8 cellular contexts compared by ENCODE assay signal in the genomic region with DNA sequence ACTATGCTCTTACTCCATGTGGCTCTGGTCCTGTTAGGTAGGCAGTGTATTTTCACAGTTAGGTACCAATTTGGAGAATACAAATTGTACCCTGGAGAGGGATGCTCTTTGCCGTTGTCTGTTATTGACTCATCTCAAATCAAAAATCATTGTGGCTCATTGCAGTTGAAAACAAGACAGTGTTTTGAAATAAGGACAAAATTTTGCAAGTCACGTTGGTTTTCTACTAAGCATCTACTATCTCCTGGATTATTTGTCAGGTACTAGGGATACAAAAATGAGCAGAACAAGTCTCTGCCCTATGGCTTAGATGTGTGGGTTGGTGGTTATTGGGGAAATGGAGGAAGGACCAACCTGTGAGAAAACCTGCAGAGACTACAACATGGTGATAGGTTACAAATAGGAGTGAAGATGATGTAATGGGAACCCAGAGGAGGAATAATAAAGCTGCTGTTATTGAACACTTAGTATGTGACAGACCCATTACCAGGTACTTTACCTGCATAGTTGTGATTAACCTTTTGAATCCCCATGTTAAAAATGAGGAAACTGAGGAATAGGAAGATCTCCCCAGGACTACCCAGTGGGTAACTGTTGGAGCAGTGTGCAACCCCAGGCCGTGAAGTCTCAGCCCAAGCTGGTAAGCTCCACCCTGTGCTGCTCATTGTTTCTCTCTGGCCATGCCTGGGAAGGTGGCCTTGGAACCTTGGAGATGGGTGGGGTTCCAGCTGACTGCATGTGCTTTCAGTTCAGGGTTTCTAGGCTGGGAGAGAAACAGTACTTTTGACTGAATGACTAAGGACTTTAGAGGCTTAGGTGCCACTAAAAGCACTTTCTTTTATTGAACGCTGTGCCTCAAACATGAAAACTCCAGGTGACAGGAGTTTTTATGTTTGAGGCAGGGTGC.
DNase-seq lines count a peak whose midpoint lies in the region; ATAC-seq, FAIRE-seq and TF ChIP-seq lines count a peak whose summit lies in the region.

No MANE protein-coding gene starts in this region.

- DNase-seq in T-helper 1 cell (no peak), stomach (peak; percentile 75), HTR-8/SVneo (ENCODE audit: insufficient read length, low spot score) (no peak), NCI-H1930 (lab: John Stamatoyannopoulos, UW) (no peak), D721Med (ENCODE audit: insufficient read length, low spot score) (no peak)

- ATAC-seq in gastroesophageal sphincter: peak; percentile 55

- H3K4me1 ChIP-seq in OCI-LY1 (ENCODE audit: insufficient read depth, low read length, severe bottlenecking) (peaks cover 75% of the 10 kb centered on the region), gastroesophageal sphincter (peaks cover 4 to 76% (median 40%) of the 10 kb centered on the region in 3 donors), stomach (peaks cover 57 to 96% (median 79%) of the 10 kb centered on the region in 4 donors)

- peak overlapping the region; percentile 73 for H3K27ac Mint-ChIP-seq in T-helper 1 cell treated with Interleukin-12 subunit alpha and Interleukin-12 subunit beta and Interleukin-4 antibody, amounts not matched to agents 30 μg/mL and 1 μg/mL, for 36 hours

- TF ChIP-seq CTCF in OCI-LY1 (IDR thresholded peaks at IDR 0.05; ENCODE audit: low read length) (no peak), gastroesophageal sphincter (IDR thresholded peaks at IDR 0.05) (no peak), stomach (IDR thresholded peaks at IDR 0.05) (no peak), D721Med (IDR thresholded peaks at IDR 0.05; ENCODE audit: insufficient read depth, missing control alignments) (no peak)

- H3K9me3 ChIP-seq in OCI-LY1 (ENCODE audit: low read length): no peaks in the 10 kb centered on the region
- no peaks in the 10 kb centered on the region for H3K9me3 ChIP-seq in gastroesophageal sphincter
- H3K9me3 ChIP-seq in stomach: no peaks in the 10 kb centered on the region

- no peaks in the 10 kb centered on the region for H3K27me3 ChIP-seq in OCI-LY1 (ENCODE audit: insufficient read depth, low read length)
- no peaks in the 10 kb centered on the region for H3K27me3 ChIP-seq in gastroesophageal sphincter
- H3K27me3 ChIP-seq in stomach: no peaks in the 10 kb centered on the region

- H3K4me2 ChIP-seq in OCI-LY1 (ENCODE audit: low read length): peak overlapping the region; percentile 44; the same call in 1 of the 2 replicates

- H3K4me1 Mint-ChIP-seq in T-helper 1 cell treated with Interleukin-12 subunit alpha and Interleukin-12 subunit beta and Interleukin-4 antibody, amounts not matched to agents 30 μg/mL and 1 μg/mL, for 36 hours (ENCODE audit: low read depth): peaks cover 76% of the 10 kb centered on the region

- H3K4me3 ChIP-seq in OCI-LY1 (ENCODE audit: low read depth, low read length, poor library complexity, severe bottlenecking): no peak overlapping the region
- H3K4me3 ChIP-seq in gastroesophageal sphincter: no peak overlapping the region
- H3K4me3 ChIP-seq in stomach: no peak overlapping the region

- H3K79me2 ChIP-seq in OCI-LY1 (ENCODE audit: insufficient read depth, low read length): peaks cover 55% of the 10 kb centered on the region

- peak overlapping the region; percentile 26 for H3K4me3 Mint-ChIP-seq in T-helper 1 cell treated with Interleukin-12 subunit alpha and Interleukin-12 subunit beta and Interleukin-4 antibody, amounts not matched to agents 30 μg/mL and 1 μg/mL, for 36 hours

- H3K9ac ChIP-seq in OCI-LY1 (ENCODE audit: low read length): peak overlapping the region; percentile 38; the same call in 1 of the 2 replicates

- intact Hi-C loops in stomach (cut with DNase I; ENCODE audit: low total_unique reads): no loop called here

- H3F3A ChIP-seq in OCI-LY1 (ENCODE audit: insufficient read depth, low read length): no peaks in the 10 kb centered on the region; the same call in 1 of the 2 replicates

- H3K27ac ChIP-seq in OCI-LY1 (ENCODE audit: low read depth, low read length, poor library complexity, severe bottlenecking): peak overlapping the region; percentile 77
- peak overlapping the region in 3 of 4 donors; percentile 44 to 68 (median 57) for H3K27ac ChIP-seq in gastroesophageal sphincter
- peak overlapping the region; percentile 73 to 95 (median 79) for H3K27ac ChIP-seq in stomach

- FAIRE-seq in HTR-8/SVneo (lab: Jason Lieb, UNC) (no peak), D721Med (lab: Jason Lieb, UNC) (no peak)

- no peaks in the 10 kb centered on the region for H3K9me2 ChIP-seq in OCI-LY1 (ENCODE audit: low read depth, low read length)

- H3K27me3 Mint-ChIP-seq in T-helper 1 cell treated with Interleukin-12 subunit alpha and Interleukin-12 subunit beta and Interleukin-4 antibody, amounts not matched to agents 30 μg/mL and 1 μg/mL, for 36 hours (ENCODE audit: low read depth): no peaks in the 10 kb centered on the region

- H3K36me3 ChIP-seq in OCI-LY1 (ENCODE audit: insufficient read depth, low read length): peaks cover 5% of the 10 kb centered on the region; the same call in 1 of the 2 replicates
- no peaks in the 10 kb centered on the region for H3K36me3 ChIP-seq in gastroesophageal sphincter
- peaks cover 0 to 8% (median 0%) of the 10 kb centered on the region in 4 donors for H3K36me3 ChIP-seq in stomach

- TF ChIP-seq POLR2A in gastroesophageal sphincter (IDR thresholded peaks at IDR 0.05) (no peak), stomach (IDR thresholded peaks at IDR 0.05) (no peak)

- no peak overlapping the region for H2AFZ ChIP-seq in OCI-LY1 (ENCODE audit: low read length)

- peaks cover 34% of the 10 kb centered on the region for H3K36me3 Mint-ChIP-seq in T-helper 1 cell treated with Interleukin-12 subunit alpha and Interleukin-12 subunit beta and Interleukin-4 antibody, amounts not matched to agents 30 μg/mL and 1 μg/mL, for 36 hours (ENCODE audit: low read depth)

- H3K9me3 Mint-ChIP-seq in T-helper 1 cell treated with Interleukin-12 subunit alpha and Interleukin-12 subunit beta and Interleukin-4 antibody, amounts not matched to agents 30 μg/mL and 1 μg/mL, for 36 hours: no peaks in the 10 kb centered on the region

- TF ChIP-seq EP300 in gastroesophageal sphincter (IDR thresholded peaks at IDR 0.05) (no peak), stomach (IDR thresholded peaks at IDR 0.05) (no peak)

- 68 to 90% methylated on average over 3 of the region's 4 CpGs for WGBS in gastroesophageal sphincter (ENCODE audit: low coverage in 1 of 2), 2 donors
- 48 to 67% (median 53%) methylated on average over 4 of the region's 4 CpGs for WGBS in stomach, 5 donors

- H4K20me1 ChIP-seq in OCI-LY1 (ENCODE audit: insufficient read depth, low read length): no peaks in the 10 kb centered on the region
